19 cellular contexts compared by ENCODE assay signal in the genomic region with DNA sequence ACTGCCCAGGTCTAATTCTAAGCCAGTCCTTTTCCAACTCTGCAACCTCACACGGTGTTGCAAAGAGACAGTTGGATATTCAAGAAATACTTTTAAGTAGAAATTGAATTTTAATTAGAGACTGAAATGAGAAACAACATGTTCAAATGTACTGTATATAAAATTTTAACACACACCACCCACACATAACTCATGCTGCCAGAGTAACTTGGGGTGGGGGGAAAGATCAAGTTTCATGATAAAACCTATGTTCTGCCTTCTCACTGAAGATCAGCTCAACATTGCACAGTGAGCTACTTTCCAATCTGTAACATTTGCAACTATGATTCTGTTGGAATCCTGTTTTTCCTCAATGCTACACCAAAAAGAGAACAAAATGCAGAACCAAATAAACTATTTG.
"Had no signal": no experiment of that assay in that cellular context is flagged by ENCODE, and none has a peak within 500 bp of the region (broad histone marks: within the 10 kb centered on the region; RNA-seq: fewer than 3 reads in every experiment).

No MANE protein-coding gene starts in this region.

- DNase-seq: colonic mucosa; cortex of kidney; effector CD8-positive, alpha-beta T cell; effector memory CD8-positive, alpha-beta T cell; endodermal cell; foreskin keratinocyte; heart left ventricle; hypothalamus; immature natural killer cell; left cardiac atrium; left lung; left ventricle myocardium superior; lower lobe of right lung; mesenchymal stem cell; mucosa of descending colon; naive B cell had no signal

- H3K27ac ChIP-seq: colonic mucosa, epithelial cell of prostate, foreskin keratinocyte, gastroesophageal sphincter, hepatocyte, left lung, lower lobe of right lung had no signal

- H3K36me3 ChIP-seq: colonic mucosa, gastroesophageal sphincter, heart left ventricle, left lung, lower lobe of right lung had no signal

- H3K4me1 ChIP-seq: foreskin keratinocyte had no signal

- ATAC-seq: effector memory CD8-positive, alpha-beta T cell; foreskin keratinocyte; gastroesophageal sphincter; heart left ventricle; left cardiac atrium; left lung; left ventricle myocardium superior; lower lobe of right lung; mucosa of descending colon had no signal

- H3K9me3 ChIP-seq: colonic mucosa, gastroesophageal sphincter, left lung, lower lobe of right lung, mucosa of descending colon had no signal

- H3K4me3 ChIP-seq: colonic mucosa, gastroesophageal sphincter, heart left ventricle, hepatocyte, left lung, lower lobe of right lung, mucosa of descending colon had no signal
